Comparison of ENCODE assay signal across 1 cellular context in genomic region chr12:58509116-58509885, GRCh38.
TF ChIP-seq lines count a peak whose summit lies in the region.

No MANE protein-coding gene starts in this region.

TF ChIP-seq in SK-N-SH, 30 proteins besides CTCF, POLR2A, EP300 and RAD21 (continued from another document):
- TF ChIP-seq, protein P1, sequence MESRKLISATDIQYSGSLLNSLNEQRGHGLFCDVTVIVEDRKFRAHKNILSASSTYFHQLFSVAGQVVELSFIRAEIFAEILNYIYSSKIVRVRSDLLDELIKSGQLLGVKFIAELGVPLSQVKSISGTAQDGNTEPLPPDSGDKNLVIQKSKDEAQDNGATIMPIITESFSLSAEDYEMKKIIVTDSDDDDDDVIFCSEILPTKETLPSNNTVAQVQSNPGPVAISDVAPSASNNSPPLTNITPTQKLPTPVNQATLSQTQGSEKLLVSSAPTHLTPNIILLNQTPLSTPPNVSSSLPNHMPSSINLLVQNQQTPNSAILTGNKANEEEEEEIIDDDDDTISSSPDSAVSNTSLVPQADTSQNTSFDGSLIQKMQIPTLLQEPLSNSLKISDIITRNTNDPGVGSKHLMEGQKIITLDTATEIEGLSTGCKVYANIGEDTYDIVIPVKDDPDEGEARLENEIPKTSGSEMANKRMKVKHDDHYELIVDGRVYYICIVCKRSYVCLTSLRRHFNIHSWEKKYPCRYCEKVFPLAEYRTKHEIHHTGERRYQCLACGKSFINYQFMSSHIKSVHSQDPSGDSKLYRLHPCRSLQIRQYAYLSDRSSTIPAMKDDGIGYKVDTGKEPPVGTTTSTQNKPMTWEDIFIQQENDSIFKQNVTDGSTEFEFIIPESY (IDR thresholded peaks at IDR 0.05; ENCODE audit: borderline replicate concordance, low read depth): no peak
- TF ChIP-seq CHD2 (IDR thresholded peaks at IDR 0.05; ENCODE audit: low read length, partially characterized antibody): no peak
- TF ChIP-seq, protein P2, sequence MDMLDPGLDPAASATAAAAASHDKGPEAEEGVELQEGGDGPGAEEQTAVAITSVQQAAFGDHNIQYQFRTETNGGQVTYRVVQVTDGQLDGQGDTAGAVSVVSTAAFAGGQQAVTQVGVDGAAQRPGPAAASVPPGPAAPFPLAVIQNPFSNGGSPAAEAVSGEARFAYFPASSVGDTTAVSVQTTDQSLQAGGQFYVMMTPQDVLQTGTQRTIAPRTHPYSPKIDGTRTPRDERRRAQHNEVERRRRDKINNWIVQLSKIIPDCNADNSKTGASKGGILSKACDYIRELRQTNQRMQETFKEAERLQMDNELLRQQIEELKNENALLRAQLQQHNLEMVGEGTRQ (IDR thresholded peaks at IDR 0.05; ENCODE audit: borderline replicate concordance, low read depth, low read length): no peak
- TF ChIP-seq TAF1 (IDR thresholded peaks at IDR 0.05; ENCODE audit: borderline replicate concordance, low read depth, low read length): no peak
- no peak for TF ChIP-seq SIN3A (IDR thresholded peaks at IDR 0.05; ENCODE audit: borderline replicate concordance, low read depth, low read length)
- no peak for TF ChIP-seq SMC3 (IDR thresholded peaks at IDR 0.05; ENCODE audit: low read depth, low read length)
- TF ChIP-seq, protein P3, sequence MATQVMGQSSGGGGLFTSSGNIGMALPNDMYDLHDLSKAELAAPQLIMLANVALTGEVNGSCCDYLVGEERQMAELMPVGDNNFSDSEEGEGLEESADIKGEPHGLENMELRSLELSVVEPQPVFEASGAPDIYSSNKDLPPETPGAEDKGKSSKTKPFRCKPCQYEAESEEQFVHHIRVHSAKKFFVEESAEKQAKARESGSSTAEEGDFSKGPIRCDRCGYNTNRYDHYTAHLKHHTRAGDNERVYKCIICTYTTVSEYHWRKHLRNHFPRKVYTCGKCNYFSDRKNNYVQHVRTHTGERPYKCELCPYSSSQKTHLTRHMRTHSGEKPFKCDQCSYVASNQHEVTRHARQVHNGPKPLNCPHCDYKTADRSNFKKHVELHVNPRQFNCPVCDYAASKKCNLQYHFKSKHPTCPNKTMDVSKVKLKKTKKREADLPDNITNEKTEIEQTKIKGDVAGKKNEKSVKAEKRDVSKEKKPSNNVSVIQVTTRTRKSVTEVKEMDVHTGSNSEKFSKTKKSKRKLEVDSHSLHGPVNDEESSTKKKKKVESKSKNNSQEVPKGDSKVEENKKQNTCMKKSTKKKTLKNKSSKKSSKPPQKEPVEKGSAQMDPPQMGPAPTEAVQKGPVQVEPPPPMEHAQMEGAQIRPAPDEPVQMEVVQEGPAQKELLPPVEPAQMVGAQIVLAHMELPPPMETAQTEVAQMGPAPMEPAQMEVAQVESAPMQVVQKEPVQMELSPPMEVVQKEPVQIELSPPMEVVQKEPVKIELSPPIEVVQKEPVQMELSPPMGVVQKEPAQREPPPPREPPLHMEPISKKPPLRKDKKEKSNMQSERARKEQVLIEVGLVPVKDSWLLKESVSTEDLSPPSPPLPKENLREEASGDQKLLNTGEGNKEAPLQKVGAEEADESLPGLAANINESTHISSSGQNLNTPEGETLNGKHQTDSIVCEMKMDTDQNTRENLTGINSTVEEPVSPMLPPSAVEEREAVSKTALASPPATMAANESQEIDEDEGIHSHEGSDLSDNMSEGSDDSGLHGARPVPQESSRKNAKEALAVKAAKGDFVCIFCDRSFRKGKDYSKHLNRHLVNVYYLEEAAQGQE (IDR thresholded peaks at IDR 0.05; ENCODE audit: low read depth, low read length): no peak
- TF ChIP-seq, protein P4, sequence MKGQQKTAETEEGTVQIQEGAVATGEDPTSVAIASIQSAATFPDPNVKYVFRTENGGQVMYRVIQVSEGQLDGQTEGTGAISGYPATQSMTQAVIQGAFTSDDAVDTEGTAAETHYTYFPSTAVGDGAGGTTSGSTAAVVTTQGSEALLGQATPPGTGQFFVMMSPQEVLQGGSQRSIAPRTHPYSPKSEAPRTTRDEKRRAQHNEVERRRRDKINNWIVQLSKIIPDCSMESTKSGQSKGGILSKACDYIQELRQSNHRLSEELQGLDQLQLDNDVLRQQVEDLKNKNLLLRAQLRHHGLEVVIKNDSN (IDR thresholded peaks at IDR 0.05; ENCODE audit: borderline replicate concordance, low read depth): peak; percentile 73
- no peak for TF ChIP-seq ELF1 (IDR thresholded peaks at IDR 0.05)
- TF ChIP-seq POLR2AphosphoS5 (IDR thresholded peaks at IDR 0.05; ENCODE audit: low read depth, low read length): no peak
- TF ChIP-seq FOSL2 (IDR thresholded peaks at IDR 0.05; ENCODE audit: borderline replicate concordance, low read depth): peak; percentile 42; the same call in 1 of the 2 replicates
- TF ChIP-seq NFIC (IDR thresholded peaks at IDR 0.05; ENCODE audit: borderline replicate concordance): 0 out of 2 replicates have a peak, but pooled peaks have one; percentile 11
- no peak for TF ChIP-seq GABPA (IDR thresholded peaks at IDR 0.05; ENCODE audit: low read depth)
- TF ChIP-seq EZH2phosphoT487 (IDR thresholded peaks at IDR 0.05; ENCODE audit: borderline replicate concordance, low read depth): no peak
- TF ChIP-seq, protein P5, sequence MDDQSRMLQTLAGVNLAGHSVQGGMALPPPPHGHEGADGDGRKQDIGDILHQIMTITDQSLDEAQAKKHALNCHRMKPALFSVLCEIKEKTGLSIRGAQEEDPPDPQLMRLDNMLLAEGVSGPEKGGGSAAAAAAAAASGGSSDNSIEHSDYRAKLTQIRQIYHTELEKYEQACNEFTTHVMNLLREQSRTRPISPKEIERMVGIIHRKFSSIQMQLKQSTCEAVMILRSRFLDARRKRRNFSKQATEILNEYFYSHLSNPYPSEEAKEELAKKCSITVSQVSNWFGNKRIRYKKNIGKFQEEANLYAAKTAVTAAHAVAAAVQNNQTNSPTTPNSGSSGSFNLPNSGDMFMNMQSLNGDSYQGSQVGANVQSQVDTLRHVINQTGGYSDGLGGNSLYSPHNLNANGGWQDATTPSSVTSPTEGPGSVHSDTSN (IDR thresholded peaks at IDR 0.05): peak; percentile 63
- TF ChIP-seq, protein P6, sequence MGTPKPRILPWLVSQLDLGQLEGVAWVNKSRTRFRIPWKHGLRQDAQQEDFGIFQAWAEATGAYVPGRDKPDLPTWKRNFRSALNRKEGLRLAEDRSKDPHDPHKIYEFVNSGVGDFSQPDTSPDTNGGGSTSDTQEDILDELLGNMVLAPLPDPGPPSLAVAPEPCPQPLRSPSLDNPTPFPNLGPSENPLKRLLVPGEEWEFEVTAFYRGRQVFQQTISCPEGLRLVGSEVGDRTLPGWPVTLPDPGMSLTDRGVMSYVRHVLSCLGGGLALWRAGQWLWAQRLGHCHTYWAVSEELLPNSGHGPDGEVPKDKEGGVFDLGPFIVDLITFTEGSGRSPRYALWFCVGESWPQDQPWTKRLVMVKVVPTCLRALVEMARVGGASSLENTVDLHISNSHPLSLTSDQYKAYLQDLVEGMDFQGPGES (IDR thresholded peaks at IDR 0.05; ENCODE audit: low read depth, low read length): no peak
- no peak for TF ChIP-seq MEF2A (IDR thresholded peaks at IDR 0.05; ENCODE audit: borderline replicate concordance, low read depth)
- no peak for TF ChIP-seq MXI1 (IDR thresholded peaks at IDR 0.05; ENCODE audit: low read depth, low read length)
- TF ChIP-seq, protein P7, sequence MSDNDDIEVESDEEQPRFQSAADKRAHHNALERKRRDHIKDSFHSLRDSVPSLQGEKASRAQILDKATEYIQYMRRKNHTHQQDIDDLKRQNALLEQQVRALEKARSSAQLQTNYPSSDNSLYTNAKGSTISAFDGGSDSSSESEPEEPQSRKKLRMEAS (IDR thresholded peaks at IDR 0.05; ENCODE audit: low read depth): peak; percentile 60
- peak; percentile 32; the same call in 1 of the 2 replicates for TF ChIP-seq TCF12 (IDR thresholded peaks at IDR 0.05)
- no peak for TF ChIP-seq NRF1 (IDR thresholded peaks at IDR 0.05; ENCODE audit: low read depth, low read length)
- no peak for TF ChIP-seq FOXJ3 (CRISPR knock-in tag; IDR thresholded peaks at IDR 0.05)
- no peak for TF ChIP-seq RCOR1 (IDR thresholded peaks at IDR 0.05; ENCODE audit: low read length)
- TF ChIP-seq RXRA (IDR thresholded peaks at IDR 0.05; ENCODE audit: borderline replicate concordance, low read depth): no peak
- TF ChIP-seq YY1 (IDR thresholded peaks at IDR 0.05; ENCODE audit: low read depth): peak; percentile 72; the same call in 1 of the 2 replicates
TF ChIP-seq in SK-N-SH: peak in this region for 9.
